10 cellular contexts compared by ENCODE assay signal in genomic region chr1:220487297-220487820, GRCh38. TPM values are rescaled to one million over a fixed set of nuclear protein-coding genes. Genes with fewer than 3 reads are reported as not detected.
DNase-seq lines count a peak whose midpoint lies in the region; ATAC-seq and TF ChIP-seq lines count a peak whose summit lies in the region.
"Had no signal": no experiment of that assay in that cellular context is flagged by ENCODE, and none has a peak within 500 bp of the region (broad histone marks: within the 10 kb centered on the region; RNA-seq: fewer than 3 reads in every experiment).

No MANE protein-coding gene starts in this region.

- WGBS in tibial nerve, 2 donors = 74 to 75% methylated on average over 5 of the region's 5 CpGs

- TF ChIP-seq CTCF in activated CD8-positive, alpha-beta T cell treated with anti-CD3 and anti-CD28 coated beads for 36 hours (IDR thresholded peaks at IDR 0.05) = no peak
- TF ChIP-seq CTCF in mesothelial cell of epicardium (IDR thresholded peaks at IDR 0.05; ENCODE audit: unreplicated experiment) (no peak), tibial nerve (IDR thresholded peaks at IDR 0.05) (no peak)

- no peaks in the 10 kb centered on the region for H3K9me3 Mint-ChIP-seq in activated CD8-positive, alpha-beta T cell treated with anti-CD3 and anti-CD28 coated beads for 36 hours
- H3K9me3 Mint-ChIP-seq in memory B cell = no peaks in the 10 kb centered on the region
- H3K9me3 Mint-ChIP-seq in activated T-helper 1 cell treated with anti-CD3 and anti-CD28 coated beads, Interleukin-12 subunit alpha, Interleukin-12 subunit beta, Interleukin-2, Interleukin-4 antibody, amounts not matched to agents 30 ng/mL and 10 ng/mL and 1 ng/mL, durations not matched to agents 14 hours and 24 hours and 36 hours = no peaks in the 10 kb centered on the region
- peaks cover 4% of the 10 kb centered on the region for H3K9me3 Mint-ChIP-seq in mesothelial cell of epicardium

- H3K27me3 Mint-ChIP-seq in activated CD8-positive, alpha-beta T cell treated with anti-CD3 and anti-CD28 coated beads for 36 hours = peaks cover 8% of the 10 kb centered on the region
- H3K27me3 Mint-ChIP-seq in memory B cell (peaks cover 4% of the 10 kb centered on the region), mesothelial cell of epicardium (ENCODE audit: low read depth) (no peaks in the 10 kb centered on the region)
- H3K27me3 Mint-ChIP-seq in activated T-helper 1 cell treated with anti-CD3 and anti-CD28 coated beads, Interleukin-12 subunit alpha, Interleukin-12 subunit beta, Interleukin-2, Interleukin-4 antibody, amounts not matched to agents 30 ng/mL and 10 ng/mL and 1 ng/mL, durations not matched to agents 14 hours and 24 hours and 36 hours (ENCODE audit: insufficient read depth) = no peaks in the 10 kb centered on the region

- no peaks in the 10 kb centered on the region for H3K9me3 ChIP-seq in tibial nerve

- H3K4me1 Mint-ChIP-seq in activated CD8-positive, alpha-beta T cell treated with anti-CD3 and anti-CD28 coated beads for 36 hours (ENCODE audit: low read depth) = no peaks in the 10 kb centered on the region
- H3K4me1 Mint-ChIP-seq in memory B cell (peaks cover 4% of the 10 kb centered on the region), mesothelial cell of epicardium (peaks cover 13% of the 10 kb centered on the region)
- H3K4me1 Mint-ChIP-seq in activated T-helper 1 cell treated with anti-CD3 and anti-CD28 coated beads, Interleukin-12 subunit alpha, Interleukin-12 subunit beta, Interleukin-2, Interleukin-4 antibody, amounts not matched to agents 30 ng/mL and 10 ng/mL and 1 ng/mL, durations not matched to agents 14 hours and 24 hours and 36 hours (ENCODE audit: low read depth) = peaks cover 8% of the 10 kb centered on the region

- H3K4me1 ChIP-seq in tibial nerve = no peaks in the 10 kb centered on the region

- H3K4me3 Mint-ChIP-seq in activated CD8-positive, alpha-beta T cell treated with anti-CD3 and anti-CD28 coated beads for 36 hours = no peak overlapping the region
- H3K4me3 Mint-ChIP-seq in memory B cell (no peak overlapping the region), mesothelial cell of epicardium (no peak overlapping the region)
- no peak overlapping the region for H3K4me3 Mint-ChIP-seq in activated T-helper 1 cell treated with anti-CD3 and anti-CD28 coated beads, Interleukin-12 subunit alpha, Interleukin-12 subunit beta, Interleukin-2, Interleukin-4 antibody, amounts not matched to agents 30 ng/mL and 10 ng/mL and 1 ng/mL, durations not matched to agents 14 hours and 24 hours and 36 hours

- H3K27ac ChIP-seq in tibial nerve = no peak overlapping the region
- H3K27ac ChIP-seq: skin epidermis had no signal

- no peaks in the 10 kb centered on the region for H3K36me3 ChIP-seq in tibial nerve

- CTCF ChIA-PET in activated CD8-positive, alpha-beta T cell treated with anti-CD3 and anti-CD28 coated beads for 36 hours (lab: Charles Lee) = no interaction called here

- POLR2A ChIA-PET in activated CD8-positive, alpha-beta T cell treated with anti-CD3 and anti-CD28 coated beads for 36 hours (lab: Charles Lee) = no interaction called here

- DNase-seq in DMS53 (lab: John Stamatoyannopoulos, UW) = peak; percentile 100
- DNase-seq in LoVo (ENCODE audit: low spot score) = peak; percentile 45
- DNase-seq in activated CD8-positive, alpha-beta T cell treated with anti-CD3 and anti-CD28 coated beads for 36 hours = peak; percentile 62
- DNase-seq in memory B cell (ENCODE audit: low spot score in 2 of 2) = no peak
- no peak for DNase-seq in activated T-helper 1 cell treated with anti-CD3 and anti-CD28 coated beads, Interleukin-12 subunit alpha, Interleukin-12 subunit beta, Interleukin-2, Interleukin-4 antibody, amounts not matched to agents 30 ng/mL and 10 ng/mL and 1 ng/mL, durations not matched to agents 14 hours and 24 hours and 36 hours (ENCODE audit: low spot score)
- DNase-seq in mesothelial cell of epicardium (ENCODE audit: low spot score in 2 of 2, unreplicated experiment in 2 of 2) = no peak
- no peak for DNase-seq in tibial nerve (ENCODE audit: low spot score in 2 of 2)

- TF ChIP-seq EP300 in tibial nerve (IDR thresholded peaks at IDR 0.05) = no peak

- no peaks in the 10 kb centered on the region for H3K27me3 ChIP-seq in tibial nerve

- H3K27ac Mint-ChIP-seq in activated CD8-positive, alpha-beta T cell treated with anti-CD3 and anti-CD28 coated beads for 36 hours = no peak overlapping the region
- H3K27ac Mint-ChIP-seq in memory B cell = no peak overlapping the region
- H3K27ac Mint-ChIP-seq in activated T-helper 1 cell treated with anti-CD3 and anti-CD28 coated beads, Interleukin-12 subunit alpha, Interleukin-12 subunit beta, Interleukin-2, Interleukin-4 antibody, amounts not matched to agents 30 ng/mL and 10 ng/mL and 1 ng/mL, durations not matched to agents 14 hours and 24 hours and 36 hours = no peak overlapping the region
- H3K27ac Mint-ChIP-seq in mesothelial cell of epicardium = no peak overlapping the region

- TF ChIP-seq POLR2A in tibial nerve (IDR thresholded peaks at IDR 0.05) = no peak

- H3K36me3 Mint-ChIP-seq in activated CD8-positive, alpha-beta T cell treated with anti-CD3 and anti-CD28 coated beads for 36 hours (ENCODE audit: low read depth) = no peaks in the 10 kb centered on the region
- H3K36me3 Mint-ChIP-seq in memory B cell = no peaks in the 10 kb centered on the region
- H3K36me3 Mint-ChIP-seq in activated T-helper 1 cell treated with anti-CD3 and anti-CD28 coated beads, Interleukin-12 subunit alpha, Interleukin-12 subunit beta, Interleukin-2, Interleukin-4 antibody, amounts not matched to agents 30 ng/mL and 10 ng/mL and 1 ng/mL, durations not matched to agents 14 hours and 24 hours and 36 hours (ENCODE audit: low read depth) = no peaks in the 10 kb centered on the region
- no peaks in the 10 kb centered on the region for H3K36me3 Mint-ChIP-seq in mesothelial cell of epicardium

- H3K4me3 ChIP-seq in tibial nerve = no peak overlapping the region
- H3K4me3 ChIP-seq: skin epidermis had no signal

- ATAC-seq in activated CD8-positive, alpha-beta T cell treated with anti-CD3 and anti-CD28 coated beads for 36 hours = peak; percentile 75
- peak; percentile 60 for ATAC-seq in memory B cell (ENCODE audit: low read depth)
- ATAC-seq in GM18909 (IDR thresholded peaks at IDR 0.05; ENCODE audit: poor library complexity, unreplicated experiment) = no peak

- intact Hi-C loops in activated CD8-positive, alpha-beta T cell treated with anti-CD3 and anti-CD28 coated beads for 36 hours (cut with micrococcal nuclease) = no loop called here
- intact Hi-C loops in activated T-helper 1 cell treated with anti-CD3 and anti-CD28 coated beads, Interleukin-12 subunit alpha, Interleukin-12 subunit beta, Interleukin-2, Interleukin-4 antibody, amounts not matched to agents 30 ng/mL and 10 ng/mL and 1 ng/mL, durations not matched to agents 14 hours and 24 hours and 36 hours (cut with micrococcal nuclease) = no loop called here

RNA-seq across cellular contexts. Expression of gene MARK1, which starts 40.6 kb away (rescaled TPM):
- total RNA-seq in activated CD8-positive, alpha-beta T cell treated with anti-CD3 and anti-CD28 coated beads for 36 hours = not detected
- total RNA-seq in activated T-helper 1 cell treated with anti-CD3 and anti-CD28 coated beads, Interleukin-12 subunit alpha, Interleukin-12 subunit beta, Interleukin-2, Interleukin-4 antibody, amounts not matched to agents 30 ng/mL and 10 ng/mL and 1 ng/mL, durations not matched to agents 14 hours and 24 hours and 36 hours = not detected in 2 replicates
- 10.4 to 15.1 TPM (median 11.8 TPM) in 3 replicates for total RNA-seq in mesothelial cell of epicardium
- total RNA-seq in tibial nerve = 10 to 100 TPM; 11.1 to 12.9 (median 11.9) TPM
- total RNA-seq: activated CD8-positive, alpha-beta memory T cell treated with anti-CD3 and anti-CD28 coated beads for 36 hours had no signal

Comparison
In these comparisons a context has a peak if more than half of its experiments do, and no peak if none do; other contexts are left out.
1. DNase-seq: peak in DMS53 (single experiment), LoVo (single experiment) and activated CD8-positive, alpha-beta T cell treated with anti-CD3 and anti-CD28 coated beads for 36 hours (single experiment); none in memory B cell (0 of 2), activated T-helper 1 cell treated with anti-CD3 and anti-CD28 coated beads, Interleukin-12 subunit alpha, Interleukin-12 subunit beta, Interleukin-2, Interleukin-4 antibody, amounts not matched to agents 30 ng/mL and 10 ng/mL and 1 ng/mL, durations not matched to agents 14 hours and 24 hours and 36 hours (single experiment), mesothelial cell of epicardium (0 of 2) and tibial nerve (0 of 2).
2. RNA of gene MARK1, which starts 40.6 kb away (total RNA-seq): 11.1 to 12.9 TPM in tibial nerve and 10.4 to 15.1 TPM in mesothelial cell of epicardium; not detected in activated CD8-positive, alpha-beta T cell treated with anti-CD3 and anti-CD28 coated beads for 36 hours and not detected in activated T-helper 1 cell treated with anti-CD3 and anti-CD28 coated beads, Interleukin-12 subunit alpha, Interleukin-12 subunit beta, Interleukin-2, Interleukin-4 antibody, amounts not matched to agents 30 ng/mL and 10 ng/mL and 1 ng/mL, durations not matched to agents 14 hours and 24 hours and 36 hours; every median in the first group is over 10 times any median in the second.